In genomic region chr2:105294844-105295481, GRCh38 we compare ENCODE assay signal across 9 cellular contexts. TPM values are rescaled to one million over a fixed set of nuclear protein-coding genes. Genes with fewer than 3 reads are reported as not detected.
DNase-seq lines count a peak whose midpoint lies in the region; ATAC-seq, FAIRE-seq and TF ChIP-seq lines count a peak whose summit lies in the region.
"Had no signal": no experiment of that assay in that cellular context is flagged by ENCODE, and none has a peak within 500 bp of the region (broad histone marks: within the 10 kb centered on the region; RNA-seq: fewer than 3 reads in every experiment).

No MANE protein-coding gene starts in this region.

- H3K4me1 ChIP-seq in SK-N-SH (ENCODE audit: control insufficient read depth in 1 of 2, insufficient read depth in 2 of 2, low read depth in 1 of 2, low read length in 1 of 2) (peaks cover 0 to 3% of the 10 kb centered on the region in 2 experiments; a peak in 1 of 4 replicates), endodermal cell (ENCODE audit: control insufficient read depth, insufficient read depth, low read length) (no peaks in the 10 kb centered on the region)

- peaks cover 1% of the 10 kb centered on the region for H3K4me1 Mint-ChIP-seq in endodermal cell
- H3K4me1 Mint-ChIP-seq in mesothelial cell of epicardium: peaks cover 18% of the 10 kb centered on the region

- H3K9me3 Mint-ChIP-seq in endodermal cell: no peaks in the 10 kb centered on the region
- no peaks in the 10 kb centered on the region for H3K9me3 Mint-ChIP-seq in mesothelial cell of epicardium

- TF ChIP-seq EP300 in SK-N-SH (IDR thresholded peaks at IDR 0.05; ENCODE audit: borderline replicate concordance in 1 of 2, low read depth in 1 of 2, low read length in 1 of 2): no peak

- no peak overlapping the region for H3K9ac ChIP-seq in SK-N-SH
- no peak overlapping the region for H3K9ac ChIP-seq in endodermal cell (ENCODE audit: extremely low read depth, low read length, poor library complexity, severe bottlenecking)

- H3F3A ChIP-seq in SK-N-SH (replicated peaks; ENCODE audit: insufficient read depth): peaks cover 7% of the 10 kb centered on the region

- POLR2A ChIA-PET in SK-N-SH (lab: Yijun Ruan, JAX): no interaction called here

- no peak overlapping the region for H3K4me2 ChIP-seq in SK-N-SH

- 41% methylated on average over 5 of the region's 5 CpGs for WGBS in SK-N-SH (ENCODE audit: low lambda C conversion rate)
- 53% methylated on average over 5 of the region's 5 CpGs; no CpG with 5 or more reads in 1 of the 2 experiments for WGBS in endodermal cell (ENCODE audit: insufficient coverage in 1 of 2, insufficient read length in 1 of 2), 2 experiments

- no peak overlapping the region for H3K4me3 ChIP-seq in SK-N-SH (ENCODE audit: low read depth in 2 of 2, low read length in 1 of 2)
- no peak overlapping the region for H3K4me3 ChIP-seq in endodermal cell (ENCODE audit: low read length)

- H3K4me3 Mint-ChIP-seq in endodermal cell (no peak overlapping the region), mesothelial cell of epicardium (no peak overlapping the region)

- H3K27me3 Mint-ChIP-seq in endodermal cell (ENCODE audit: insufficient read depth) (no peaks in the 10 kb centered on the region), mesothelial cell of epicardium (ENCODE audit: low read depth) (no peaks in the 10 kb centered on the region)

- ATAC-seq in GM19467 (IDR thresholded peaks at IDR 0.05; ENCODE audit: unreplicated experiment): no peak

- no peaks in the 10 kb centered on the region for H3K9me2 ChIP-seq in SK-N-SH

- CTCF ChIA-PET in SK-N-SH (lab: Yijun Ruan, JAX): interaction anchor here (0.7 to 3.9 kb wide), 27 partner anchors 9 to 252 kb away, joined by 3 to 42 read pairs (median 4); partner anchors contain the start of gene GPR45

- H3K36me3 Mint-ChIP-seq in endodermal cell (ENCODE audit: low read depth) (peaks cover 36% of the 10 kb centered on the region), mesothelial cell of epicardium (peaks cover 30% of the 10 kb centered on the region)

- H3K36me3 ChIP-seq in SK-N-SH (replicated peaks in 1 of 2; ENCODE audit: control insufficient read depth in 1 of 2, insufficient read depth in 2 of 2, low read length in 1 of 2): peaks cover 21 to 43% of the 10 kb centered on the region in 2 experiments
- peaks cover 36% of the 10 kb centered on the region for H3K36me3 ChIP-seq in endodermal cell (ENCODE audit: control insufficient read depth, insufficient read depth, low read length)

- H3K27me3 ChIP-seq in SK-N-SH (ENCODE audit: insufficient read depth) (no peaks in the 10 kb centered on the region), endodermal cell (ENCODE audit: control insufficient read depth, insufficient read depth, low read length, poor library complexity, severe bottlenecking) (no peaks in the 10 kb centered on the region)

- H3K27ac ChIP-seq in 22Rv1 (no peak overlapping the region), SK-N-SH (ENCODE audit: low read depth in 2 of 2, low read length in 1 of 2) (no peak overlapping the region), endodermal cell (ENCODE audit: low read depth, low read length) (no peak overlapping the region)

- TF ChIP-seq CTCF in 22Rv1 (IDR thresholded peaks at IDR 0.05): peak; percentile 81
- peak; percentile 73 for TF ChIP-seq CTCF in SK-N-SH (IDR thresholded peaks at IDR 0.05)
- peak; percentile 84 for TF ChIP-seq CTCF in endodermal cell (conservative IDR thresholded peaks at IDR 0.05)
- TF ChIP-seq CTCF in mesothelial cell of epicardium (IDR thresholded peaks at IDR 0.05; ENCODE audit: unreplicated experiment): peak; percentile 35

- FAIRE-seq in G401.6 (lab: Jason Lieb, UNC) (peak; percentile 60), HTR-8/SVneo (lab: Jason Lieb, UNC) (peak; percentile 9)

- peak; percentile 82 for TF ChIP-seq RAD21 in SK-N-SH (IDR thresholded peaks at IDR 0.05; ENCODE audit: low read length)

- H4K20me1 ChIP-seq in SK-N-SH (ENCODE audit: insufficient read depth): no peaks in the 10 kb centered on the region

- H2AFZ ChIP-seq in SK-N-SH (ENCODE audit: low read depth): no peak overlapping the region

- DNase-seq in HTR-8/SVneo (ENCODE audit: insufficient read length, low spot score) (peak; percentile 71), SK-N-SH (peak; percentile 82), endodermal cell (peak; percentile 92), mesothelial cell of epicardium (ENCODE audit: low spot score in 2 of 2, unreplicated experiment in 2 of 2) (peak; percentile 33 to 66)
- DNase-seq in activated CD8-positive, alpha-beta memory T cell treated with anti-CD3 and anti-CD28 coated beads, Interleukin-2, amount 50 U/mL, for 4 hours: no peak

- H3K9me3 ChIP-seq in SK-N-SH (no peaks in the 10 kb centered on the region), endodermal cell (ENCODE audit: control insufficient read depth, low read length) (no peaks in the 10 kb centered on the region)

- H3K27ac Mint-ChIP-seq in endodermal cell (no peak overlapping the region), mesothelial cell of epicardium (no peak overlapping the region)

- H3K79me2 ChIP-seq in SK-N-SH (ENCODE audit: insufficient read depth): no peaks in the 10 kb centered on the region; the same call in 1 of the 2 replicates

TF ChIP-seq in SK-N-SH, 30 proteins besides CTCF, POLR2A, EP300 and RAD21 (continues in another document):
- TF ChIP-seq MXI1 (IDR thresholded peaks at IDR 0.05; ENCODE audit: low read depth, low read length) (peak; percentile 61; the same call in 1 of the 2 replicates), SIN3A (IDR thresholded peaks at IDR 0.05; ENCODE audit: borderline replicate concordance, low read depth, low read length) (no peak), EZH2phosphoT487 (IDR thresholded peaks at IDR 0.05; ENCODE audit: borderline replicate concordance, low read depth) (no peak), FOXJ3 (CRISPR knock-in tag; IDR thresholded peaks at IDR 0.05) (no peak), GATA2 (CRISPR knock-in tag; IDR thresholded peaks at IDR 0.05) (no peak), TAF1 (IDR thresholded peaks at IDR 0.05; ENCODE audit: borderline replicate concordance, low read depth, low read length) (no peak), GABPA (IDR thresholded peaks at IDR 0.05; ENCODE audit: low read depth) (no peak), MEF2A (IDR thresholded peaks at IDR 0.05; ENCODE audit: borderline replicate concordance, low read depth) (no peak), ELF1 (IDR thresholded peaks at IDR 0.05) (no peak), USF1 (IDR thresholded peaks at IDR 0.05; ENCODE audit: borderline replicate concordance, low read depth) (no peak), NRF1 (IDR thresholded peaks at IDR 0.05; ENCODE audit: low read depth, low read length) (no peak), IRF3 (IDR thresholded peaks at IDR 0.05; ENCODE audit: low read depth, low read length) (no peak), FOSL2 (IDR thresholded peaks at IDR 0.05; ENCODE audit: borderline replicate concordance, low read depth) (no peak), FOXM1 (IDR thresholded peaks at IDR 0.05; ENCODE audit: low read depth) (no peak), TCF12 (IDR thresholded peaks at IDR 0.05) (no peak), JUND (IDR thresholded peaks at IDR 0.05) (no peak), TEAD4 (IDR thresholded peaks at IDR 0.05; ENCODE audit: borderline replicate concordance, insufficient read depth) (no peak), RFX5 (IDR thresholded peaks at IDR 0.05; ENCODE audit: low read length) (no peak), POLR2AphosphoS5 (IDR thresholded peaks at IDR 0.05; ENCODE audit: low read depth, low read length) (no peak), RXRA (IDR thresholded peaks at IDR 0.05; ENCODE audit: borderline replicate concordance, low read depth) (no peak), CHD2 (IDR thresholded peaks at IDR 0.05; ENCODE audit: low read length, partially characterized antibody) (no peak), RCOR1 (IDR thresholded peaks at IDR 0.05; ENCODE audit: low read length) (peak; percentile 38; the same call in 1 of the 2 replicates)

RNA-seq across cellular contexts. Expression of gene TGFBRAP1, which starts 34.6 kb away (rescaled TPM):
- 5.7 and 6.6 TPM in 2 replicates for polyA plus RNA-seq in SK-N-SH (2012; rRNA removed)
- 5.2 and 6.4 TPM in 2 replicates for polyA plus RNA-seq in SK-N-SH (2012; cell fraction: cytosol; rRNA removed)
- polyA plus RNA-seq in SK-N-SH (2012; cell fraction: nucleus; rRNA removed): 8.1 and 8.7 TPM in 2 replicates
- total RNA-seq in endodermal cell (10 to 100 TPM; 15.5 to 17.4 TPM), mesothelial cell of epicardium (23.3 to 24.1 TPM (median 23.6 TPM) in 3 replicates)
- polyA plus RNA-seq in endodermal cell (2013, experiment 1 of 2): 14.6 TPM
- 12.4 TPM for polyA plus RNA-seq in endodermal cell (2013, experiment 2 of 2)

RNA-seq across cellular contexts. Expression of gene C2orf49, which starts 42.4 kb away (rescaled TPM):
- polyA plus RNA-seq in SK-N-SH (2012; rRNA removed): 7.6 and 8.5 TPM in 2 replicates
- polyA plus RNA-seq in SK-N-SH (2012; cell fraction: cytosol; rRNA removed): 10.4 and 14.9 TPM in 2 replicates
- polyA plus RNA-seq in SK-N-SH (2012; cell fraction: nucleus; rRNA removed): 3.8 and 7.8 TPM in 2 replicates
- 10 to 100 TPM; 18.1 to 22.2 TPM for total RNA-seq in endodermal cell
- polyA plus RNA-seq in endodermal cell (2013, experiment 1 of 2): 20.8 TPM
- 22.3 TPM for polyA plus RNA-seq in endodermal cell (2013, experiment 2 of 2)
- 20.7 to 23.3 TPM (median 20.8 TPM) in 3 replicates for total RNA-seq in mesothelial cell of epicardium

RNA-seq across cellular contexts. Expression of gene GPR45, which starts 53.4 kb away (rescaled TPM):
- polyA plus RNA-seq in SK-N-SH (2012; rRNA removed): not detected in 2 replicates
- not detected in 2 replicates for polyA plus RNA-seq in SK-N-SH (2012; cell fraction: cytosol; rRNA removed)
- polyA plus RNA-seq in SK-N-SH (2012; cell fraction: nucleus; rRNA removed): not detected in 2 replicates
- total RNA-seq in endodermal cell (not detected), mesothelial cell of epicardium (not detected in 3 replicates)
- polyA plus RNA-seq in endodermal cell (2013, experiment 1 of 2): 0.28 TPM
- not detected for polyA plus RNA-seq in endodermal cell (2013, experiment 2 of 2)
- polyA plus RNA-seq: esophagus had no signal
